In genomic region chr3:196609343-196609775, GRCh38 we compare ENCODE assay signal across 8 cellular contexts. TPM values are rescaled to one million over a fixed set of nuclear protein-coding genes. Genes with fewer than 3 reads are reported as not detected.
DNase-seq lines count a peak whose midpoint lies in the region; ATAC-seq and TF ChIP-seq lines count a peak whose summit lies in the region.

No MANE protein-coding gene starts in this region.

- peak overlapping the region; percentile 66 for H3K27ac Mint-ChIP-seq in activated CD4-positive, alpha-beta T cell treated with anti-CD3 and anti-CD28 coated beads, Interleukin-2, amount 10 ng/mL, durations not matched to agents 24 days and 14 days
- peak overlapping the region; percentile 57 for H3K27ac Mint-ChIP-seq in chondrocyte (ENCODE audit: unreplicated experiment)

- no peak overlapping the region for H3K4me3 ChIP-seq in AG04450 (ENCODE audit: low read depth, low read length)

- intact Hi-C loops in activated CD4-positive, alpha-beta T cell treated with anti-CD3 and anti-CD28 coated beads, Interleukin-2, amount 10 ng/mL, durations not matched to agents 24 days and 14 days (cut with micrococcal nuclease) = loop anchor here (1.0 to 2.0 kb wide), 7 partner anchors 15 to 360 kb away; partner anchors contain the start of gene NCBP2

- POLR2A ChIA-PET in AG04450 (lab: Yijun Ruan, JAX) = interaction anchor here (0.6 to 0.7 kb wide), 2 partner anchors 77 to 79 kb away, joined by 3 read pairs; no protein-coding TSS in a partner anchor

- H3K27me3 Mint-ChIP-seq in activated CD4-positive, alpha-beta T cell treated with anti-CD3 and anti-CD28 coated beads, Interleukin-2, amount 10 ng/mL, durations not matched to agents 24 days and 14 days = no peaks in the 10 kb centered on the region
- H3K27me3 Mint-ChIP-seq in chondrocyte (ENCODE audit: low read depth) = peaks cover 5% of the 10 kb centered on the region

- H3K4me1 Mint-ChIP-seq in activated CD4-positive, alpha-beta T cell treated with anti-CD3 and anti-CD28 coated beads, Interleukin-2, amount 10 ng/mL, durations not matched to agents 24 days and 14 days = peaks cover 35% of the 10 kb centered on the region
- peaks cover 5% of the 10 kb centered on the region for H3K4me1 Mint-ChIP-seq in chondrocyte (ENCODE audit: low read depth)

- ATAC-seq in GM18867 (IDR thresholded peaks at IDR 0.05; ENCODE audit: unreplicated experiment) = peak; percentile 72
- ATAC-seq in HG03521 (IDR thresholded peaks at IDR 0.05; ENCODE audit: unreplicated experiment) = peak; percentile 85
- ATAC-seq in left lobe of liver = peak; percentile 100

- H3K9me3 Mint-ChIP-seq in activated CD4-positive, alpha-beta T cell treated with anti-CD3 and anti-CD28 coated beads, Interleukin-2, amount 10 ng/mL, durations not matched to agents 24 days and 14 days = no peaks in the 10 kb centered on the region
- H3K9me3 Mint-ChIP-seq in chondrocyte (ENCODE audit: low read depth) = no peaks in the 10 kb centered on the region

- no peaks in the 10 kb centered on the region for H3K36me3 Mint-ChIP-seq in activated CD4-positive, alpha-beta T cell treated with anti-CD3 and anti-CD28 coated beads, Interleukin-2, amount 10 ng/mL, durations not matched to agents 24 days and 14 days (ENCODE audit: low read depth)
- H3K36me3 Mint-ChIP-seq in chondrocyte (ENCODE audit: low read depth) = no peaks in the 10 kb centered on the region

- peak; percentile 32 for DNase-seq in AG04450 (ENCODE audit: low read depth, low spot score)
- DNase-seq in NCI-H69 (lab: John Stamatoyannopoulos, UW) = peak; percentile 87
- DNase-seq in activated CD4-positive, alpha-beta T cell treated with anti-CD3 and anti-CD28 coated beads, Interleukin-2, amount 10 ng/mL, durations not matched to agents 24 days and 14 days = peak; percentile 97
- no peak for DNase-seq in chondrocyte (ENCODE audit: low spot score)
- DNase-seq in left lobe of liver (ENCODE audit: low spot score) = peak; percentile 84
- DNase-seq in stimulated activated CD4-positive, alpha-beta T cell treated with anti-CD3 and anti-CD28 coated beads, Interleukin-4, amount 100 ng/mL, for 48 hours (ENCODE audit: low read depth in 2 of 2) = peak; percentile 94 to 98

- no peaks in the 10 kb centered on the region for H3K27me3 ChIP-seq in AG04450 (ENCODE audit: control insufficient read depth, insufficient read depth, low read length)

- no peak overlapping the region for H3K27ac ChIP-seq in AG04450 (ENCODE audit: low read depth, low read length)

- no peaks in the 10 kb centered on the region for H3K9me3 ChIP-seq in AG04450 (ENCODE audit: control insufficient read depth, insufficient read depth, low read length)

- peak overlapping the region; percentile 62 for H3K4me3 Mint-ChIP-seq in activated CD4-positive, alpha-beta T cell treated with anti-CD3 and anti-CD28 coated beads, Interleukin-2, amount 10 ng/mL, durations not matched to agents 24 days and 14 days
- H3K4me3 Mint-ChIP-seq in chondrocyte (ENCODE audit: unreplicated experiment) = no peak overlapping the region

- peak; percentile 85 for TF ChIP-seq CTCF in AG04450 (IDR thresholded peaks at IDR 0.05; ENCODE audit: low read depth, low read length)
- TF ChIP-seq CTCF in chondrocyte (IDR thresholded peaks at IDR 0.05) = peak; percentile 99

- CTCF ChIA-PET in AG04450 (lab: Charles Lee) = interaction anchor here (0.6 to 6.5 kb wide), 35 partner anchors 8 to 573 kb away, joined by 3 to 209 read pairs (median 4); partner anchors contain the start of genes CEP19 and PIGX

RNA-seq across cellular contexts. Expression of gene NRROS, which starts 30.1 kb away (rescaled TPM):
- polyA plus RNA-seq in AG04450 (2011; rRNA removed) = 0.10 and 0.11 TPM in 2 replicates
- 0.09 TPM in 1 of 2 replicates, not detected in the other for polyA minus RNA-seq in AG04450 (2011; rRNA and poly(A)+ RNA removed)
- total RNA-seq in activated CD4-positive, alpha-beta T cell treated with anti-CD3 and anti-CD28 coated beads, Interleukin-2, amount 10 ng/mL, durations not matched to agents 24 days and 14 days = 38.2 and 39.0 TPM in 2 replicates
- total RNA-seq in chondrocyte (0.38 to 0.50 TPM in 2 of 3 replicates, not detected in the other), left lobe of liver (1.7 TPM)

RNA-seq across cellular contexts. Expression of gene FBXO45, which starts 40.9 kb away (rescaled TPM):
- 6.5 and 10.2 TPM in 2 replicates for polyA plus RNA-seq in AG04450 (2011; rRNA removed)
- 2.9 and 4.9 TPM in 2 replicates for polyA minus RNA-seq in AG04450 (2011; rRNA and poly(A)+ RNA removed)
- 25.5 and 25.9 TPM in 2 replicates for total RNA-seq in activated CD4-positive, alpha-beta T cell treated with anti-CD3 and anti-CD28 coated beads, Interleukin-2, amount 10 ng/mL, durations not matched to agents 24 days and 14 days
- 9.8 to 10.0 TPM (median 9.9 TPM) in 3 replicates for total RNA-seq in chondrocyte
- total RNA-seq in left lobe of liver = 3.5 TPM

RNA-seq across cellular contexts. Expression of gene WDR53, which starts 41.0 kb away (rescaled TPM):
- polyA plus RNA-seq in AG04450 (2011; rRNA removed) = 6.2 and 6.8 TPM in 2 replicates
- polyA minus RNA-seq in AG04450 (2011; rRNA and poly(A)+ RNA removed) = 3.4 and 5.8 TPM in 2 replicates
- 18.4 and 24.5 TPM in 2 replicates for total RNA-seq in activated CD4-positive, alpha-beta T cell treated with anti-CD3 and anti-CD28 coated beads, Interleukin-2, amount 10 ng/mL, durations not matched to agents 24 days and 14 days
- total RNA-seq in chondrocyte (12.2 to 13.8 TPM (median 12.8 TPM) in 3 replicates), left lobe of liver (5.1 TPM)

Comparison
In these comparisons a context has a peak if more than half of its experiments do, and no peak if none do; other contexts are left out.
1. RNA of gene NRROS, which starts 30.1 kb away (total RNA-seq): 38.2 to 39.0 TPM in activated CD4-positive, alpha-beta T cell treated with anti-CD3 and anti-CD28 coated beads, Interleukin-2, amount 10 ng/mL, durations not matched to agents 24 days and 14 days; 1.7 TPM in left lobe of liver (single experiment) and 0.38 to 0.50 TPM in chondrocyte; every median in the first group is over 10 times any median in the second.
2. Peak in every context shown above with its lines, with median percentiles within 50 percentile points of each other: ATAC-seq.